8 cellular contexts compared by ENCODE assay signal in genomic region chr1:58903450-58904298, GRCh38.
DNase-seq lines count a peak whose midpoint lies in the region; ATAC-seq and TF ChIP-seq lines count a peak whose summit lies in the region.

No MANE protein-coding gene starts in this region.

- no peak for TF ChIP-seq CTCF in fibroblast of pulmonary artery (IDR thresholded peaks at IDR 0.05; ENCODE audit: low read length, missing control alignments)

- no peaks in the 10 kb centered on the region for H3K9me3 Mint-ChIP-seq in natural killer cell treated with Interleukin-12 subunit alpha and Interleukin-12 subunit beta and Interleukin-15 and Interleukin-18, amount 100 ng/mL, for 72 hours

- peak overlapping the region; percentile 44 for H3K4me3 ChIP-seq in fibroblast of pulmonary artery (replicated peaks; ENCODE audit: low read depth, low read length)

- peaks cover 18 to 21% of the 10 kb centered on the region in 2 donors for H3K4me1 Mint-ChIP-seq in natural killer cell treated with Interleukin-12 subunit alpha and Interleukin-12 subunit beta and Interleukin-15 and Interleukin-18, amount 100 ng/mL, for 72 hours (ENCODE audit: low read depth in 2 of 2)

- peak overlapping the region; percentile 60 for H3K4me3 Mint-ChIP-seq in natural killer cell treated with Interleukin-12 subunit alpha and Interleukin-12 subunit beta and Interleukin-15 and Interleukin-18, amount 100 ng/mL, for 72 hours

- peak overlapping the region; percentile 63 to 72 for H3K27ac Mint-ChIP-seq in natural killer cell treated with Interleukin-12 subunit alpha and Interleukin-12 subunit beta and Interleukin-15 and Interleukin-18, amount 100 ng/mL, for 72 hours

- ATAC-seq in GM19467 (IDR thresholded peaks at IDR 0.05; ENCODE audit: unreplicated experiment), result peak; percentile 89
- peak; percentile 96 to 97 for ATAC-seq in natural killer cell treated with Interleukin-12 subunit alpha and Interleukin-12 subunit beta and Interleukin-15 and Interleukin-18, amount 100 ng/mL, for 72 hours

- no peaks in the 10 kb centered on the region for H3K36me3 Mint-ChIP-seq in natural killer cell treated with Interleukin-12 subunit alpha and Interleukin-12 subunit beta and Interleukin-15 and Interleukin-18, amount 100 ng/mL, for 72 hours

- peak; percentile 96 for DNase-seq in Caki2 (ENCODE audit: low read depth)
- peak; percentile 93 for DNase-seq in HK-2 (ENCODE audit: unreplicated experiment)
- peak; percentile 97 for DNase-seq in RPMI7951 (ENCODE audit: low read depth)
- peak; percentile 61 for DNase-seq in activated effector memory CD4-positive, alpha-beta T cell treated with Interleukin-2 at 50 U/mL for 16 hours
- DNase-seq in fibroblast of pulmonary artery (ENCODE audit: low read depth), result peak; percentile 94
- DNase-seq in natural killer cell treated with Interleukin-12 subunit alpha and Interleukin-12 subunit beta and Interleukin-15 and Interleukin-18, amount 100 ng/mL, for 72 hours (ENCODE audit: low spot score), result peak; percentile 94
- peak; percentile 84 for DNase-seq in stimulated activated naive CD4-positive, alpha-beta T cell treated with Interleukin-2 at 50 U/mL for 16 hours (lab: John Stamatoyannopoulos, UW)

- in situ Hi-C loops in Caki2 (cut with HindIII; ENCODE audit: low pct_unique_long_range_greater_than_20kb, low sequenced_read_pairs), result no loop called here

- no peaks in the 10 kb centered on the region for H3K27me3 Mint-ChIP-seq in natural killer cell treated with Interleukin-12 subunit alpha and Interleukin-12 subunit beta and Interleukin-15 and Interleukin-18, amount 100 ng/mL, for 72 hours

Comparison
In these comparisons a context has a peak if more than half of its experiments do, and no peak if none do; other contexts are left out.
1. Peak in every context shown above with its lines: DNase-seq, ATAC-seq and H3K4me3 ChIP-seq.